1 cellular context compared by ENCODE assay signal in the genomic region with DNA sequence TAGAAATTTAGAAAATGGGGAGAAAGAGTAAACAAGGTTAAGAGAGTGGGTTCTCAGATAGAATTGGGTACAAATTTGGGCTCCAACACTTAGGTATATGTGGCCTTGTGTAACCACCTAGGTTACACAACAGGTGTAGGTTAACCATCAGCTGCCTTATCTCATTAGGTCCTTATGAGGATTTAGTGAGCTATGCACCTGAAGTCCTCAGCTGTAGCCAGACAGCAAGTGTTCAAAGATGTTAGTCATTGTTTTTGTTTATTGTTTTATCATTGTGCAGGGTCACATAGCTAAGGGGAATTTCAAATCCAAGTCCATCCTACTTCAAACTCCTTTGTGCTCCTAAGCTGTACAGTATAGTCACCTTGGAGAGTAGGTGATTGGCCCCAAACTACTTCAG.
TF ChIP-seq lines count a peak whose summit lies in the region.

No MANE protein-coding gene starts in this region.

TF ChIP-seq in IMR-90, 13 proteins besides CTCF, POLR2A, EP300 and RAD21 (continued from another document):
- TF ChIP-seq, protein P1, sequence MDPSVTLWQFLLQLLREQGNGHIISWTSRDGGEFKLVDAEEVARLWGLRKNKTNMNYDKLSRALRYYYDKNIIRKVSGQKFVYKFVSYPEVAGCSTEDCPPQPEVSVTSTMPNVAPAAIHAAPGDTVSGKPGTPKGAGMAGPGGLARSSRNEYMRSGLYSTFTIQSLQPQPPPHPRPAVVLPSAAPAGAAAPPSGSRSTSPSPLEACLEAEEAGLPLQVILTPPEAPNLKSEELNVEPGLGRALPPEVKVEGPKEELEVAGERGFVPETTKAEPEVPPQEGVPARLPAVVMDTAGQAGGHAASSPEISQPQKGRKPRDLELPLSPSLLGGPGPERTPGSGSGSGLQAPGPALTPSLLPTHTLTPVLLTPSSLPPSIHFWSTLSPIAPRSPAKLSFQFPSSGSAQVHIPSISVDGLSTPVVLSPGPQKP (IDR thresholded peaks at IDR 0.05; ENCODE audit: borderline replicate concordance, low read depth, low read length) = no peak
- TF ChIP-seq MAFK (IDR thresholded peaks at IDR 0.05; ENCODE audit: low read depth, low read length) (no peak), CHD1 (IDR thresholded peaks at IDR 0.05; ENCODE audit: low read depth, low read length) (no peak), RCOR1 (IDR thresholded peaks at IDR 0.05; ENCODE audit: insufficient replicate concordance, low read length) (no peak), NFE2L2 (IDR thresholded peaks at IDR 0.05; ENCODE audit: low read depth, low read length) (no peak), CEBPB (IDR thresholded peaks at IDR 0.05; ENCODE audit: low read depth, low read length) (no peak), RFX5 (IDR thresholded peaks at IDR 0.05; ENCODE audit: low read depth, low read length) (no peak)
- TF ChIP-seq, protein P2, sequence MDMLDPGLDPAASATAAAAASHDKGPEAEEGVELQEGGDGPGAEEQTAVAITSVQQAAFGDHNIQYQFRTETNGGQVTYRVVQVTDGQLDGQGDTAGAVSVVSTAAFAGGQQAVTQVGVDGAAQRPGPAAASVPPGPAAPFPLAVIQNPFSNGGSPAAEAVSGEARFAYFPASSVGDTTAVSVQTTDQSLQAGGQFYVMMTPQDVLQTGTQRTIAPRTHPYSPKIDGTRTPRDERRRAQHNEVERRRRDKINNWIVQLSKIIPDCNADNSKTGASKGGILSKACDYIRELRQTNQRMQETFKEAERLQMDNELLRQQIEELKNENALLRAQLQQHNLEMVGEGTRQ (IDR thresholded peaks at IDR 0.05; ENCODE audit: low read depth, low read length) = no peak
